Comparison of ENCODE assay signal across 24 cellular contexts in the genomic region with DNA sequence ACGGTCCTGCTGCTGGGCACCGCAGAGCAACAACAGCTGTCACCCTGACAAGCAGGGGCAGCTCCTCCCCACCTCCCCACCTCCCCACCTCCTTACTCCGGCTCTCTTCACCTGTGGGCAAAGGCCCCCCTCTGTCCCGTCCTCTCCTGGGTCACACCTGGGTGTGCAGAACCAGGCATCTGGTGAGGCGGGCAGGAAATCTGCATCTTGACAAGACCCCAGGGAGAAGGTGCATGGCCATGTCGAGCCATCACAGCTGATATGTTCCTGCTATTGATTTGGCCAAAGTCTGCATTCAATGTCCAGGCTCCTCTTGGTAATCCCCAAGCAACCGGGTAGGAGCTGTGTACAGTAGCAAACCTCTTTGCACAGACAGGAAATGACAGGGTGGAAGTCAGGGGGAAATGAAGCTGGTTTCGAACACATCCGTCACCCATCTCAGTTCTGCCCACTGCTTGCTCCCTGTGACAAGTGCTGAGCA.
DNase-seq lines count a peak whose midpoint lies in the region; ATAC-seq and TF ChIP-seq lines count a peak whose summit lies in the region.
"Had no signal": no experiment of that assay in that cellular context is flagged by ENCODE, and none has a peak within 500 bp of the region (broad histone marks: within the 10 kb centered on the region; RNA-seq: fewer than 3 reads in every experiment).

No MANE protein-coding gene starts in this region.

- CTCF ChIA-PET in CD4-positive, alpha-beta memory T cell (lab: Charles Lee; ENCODE audit: partially characterized antibody): no interaction called here

- no peak overlapping the region for H2AFZ ChIP-seq in neuronal stem cell (ENCODE audit: low read length)
- H2AFZ ChIP-seq: hepatocyte had no signal

- POLR2A ChIA-PET in CD4-positive, alpha-beta memory T cell (lab: Charles Lee; ENCODE audit: partially characterized antibody): interaction anchor here (0.9 to 1.1 kb wide), 2 partner anchors 11 to 16 kb away, joined by 3 to 4 read pairs; no protein-coding TSS in a partner anchor

- peak; percentile 56 to 72 for ATAC-seq in activated T-cell treated with anti-CD3 and anti-CD28 coated beads, Interleukin-2, amount 50 U/mL, for 72 hours (replicated peaks in 1 of 2)
- ATAC-seq in activated naive CD4-positive, alpha-beta T cell treated with anti-CD3 and anti-CD28 coated beads, Interleukin-2, amount 50 U/mL, for 72 hours: peak; percentile 58 to 73
- ATAC-seq in GM19455 (IDR thresholded peaks at IDR 0.05; ENCODE audit: unreplicated experiment): no peak
- ATAC-seq: gastrocnemius medialis; left lung; stimulated activated naive B cell treated with anti-CD40 and anti-IgM and Interleukin-4, amounts not matched to agents 10 μg/mL and 1 μg/mL and 100 μg/mL, for 72 hours had no signal

- no peak overlapping the region for H2BK5ac ChIP-seq in neuronal stem cell (ENCODE audit: low read length)

- H4K91ac ChIP-seq in neuronal stem cell (ENCODE audit: low read depth, low read length, poor library complexity): no peak overlapping the region

- H3K27me3 Mint-ChIP-seq in activated T-cell treated with anti-CD3 and anti-CD28 coated beads, Interleukin-2, amount 50 U/mL, for 72 hours (ENCODE audit: low read depth): no peaks in the 10 kb centered on the region
- peaks cover 2 to 4% of the 10 kb centered on the region in 2 donors for H3K27me3 Mint-ChIP-seq in CD4-positive, alpha-beta memory T cell

- H2AK5ac ChIP-seq in neuronal stem cell (ENCODE audit: low read depth, low read length): peak overlapping the region; percentile 3

- no peak overlapping the region for H2BK120ac ChIP-seq in neuronal stem cell (ENCODE audit: low read depth, low read length)

- no peak overlapping the region for H3K18ac ChIP-seq in neuronal stem cell (ENCODE audit: low read length)

- no peak overlapping the region for H3K4me2 ChIP-seq in neuronal stem cell (ENCODE audit: insufficient read depth, low read length, poor library complexity, severe bottlenecking)
- H3K4me2 ChIP-seq: hepatocyte had no signal

- H3K4me3 Mint-ChIP-seq in activated T-cell treated with anti-CD3 and anti-CD28 coated beads, Interleukin-2, amount 50 U/mL, for 72 hours: no peak overlapping the region
- peak overlapping the region in 5 of 8 donors; percentile 26 to 45 (median 39) for H3K4me3 Mint-ChIP-seq in CD4-positive, alpha-beta memory T cell
- H3K4me3 Mint-ChIP-seq: naive B cell; stimulated activated naive B cell treated with anti-CD40 and anti-IgM and Interleukin-4, amounts not matched to agents 10 μg/mL and 1 μg/mL and 100 μg/mL, for 72 hours had no signal

- no peak overlapping the region for H3K27ac Mint-ChIP-seq in activated T-cell treated with anti-CD3 and anti-CD28 coated beads, Interleukin-2, amount 50 U/mL, for 72 hours
- H3K27ac Mint-ChIP-seq in CD4-positive, alpha-beta memory T cell: peak overlapping the region in 4 of 7 donors; percentile 29 to 74 (median 46)
- no peak overlapping the region for H3K27ac Mint-ChIP-seq in activated naive CD4-positive, alpha-beta T cell treated with anti-CD3 and anti-CD28 coated beads, Interleukin-2, amount 50 U/mL, for 72 hours
- H3K27ac Mint-ChIP-seq: naive B cell; stimulated activated naive B cell treated with anti-CD40 and anti-IgM and Interleukin-4, amounts not matched to agents 10 μg/mL and 1 μg/mL and 100 μg/mL, for 72 hours had no signal

- H3K9me3 Mint-ChIP-seq in activated T-cell treated with anti-CD3 and anti-CD28 coated beads, Interleukin-2, amount 50 U/mL, for 72 hours: no peaks in the 10 kb centered on the region
- peaks cover 0 to 5% (median 0%) of the 10 kb centered on the region in 8 donors for H3K9me3 Mint-ChIP-seq in CD4-positive, alpha-beta memory T cell
- H3K9me3 Mint-ChIP-seq in activated naive CD4-positive, alpha-beta T cell treated with anti-CD3 and anti-CD28 coated beads, Interleukin-2, amount 50 U/mL, for 72 hours: no peaks in the 10 kb centered on the region

- TF ChIP-seq CTCF in dorsolateral prefrontal cortex (IDR thresholded peaks at IDR 0.05 in 54 of 56, conservative IDR thresholded peaks at IDR 0.05 in 2 of 56; ENCODE audit: low read depth in 1 of 56, partially characterized antibody in 56 of 56): no peak

- no peak overlapping the region for H3K14ac ChIP-seq in neuronal stem cell (ENCODE audit: low read length)

- H3K4me1 Mint-ChIP-seq in activated T-cell treated with anti-CD3 and anti-CD28 coated beads, Interleukin-2, amount 50 U/mL, for 72 hours (ENCODE audit: low read depth): peaks cover 17% of the 10 kb centered on the region
- H3K4me1 Mint-ChIP-seq in CD4-positive, alpha-beta memory T cell: peaks cover 6 to 15% (median 9%) of the 10 kb centered on the region in 4 donors
- H3K4me1 Mint-ChIP-seq: naive B cell; stimulated activated naive B cell treated with anti-CD40 and anti-IgM and Interleukin-4, amounts not matched to agents 10 μg/mL and 1 μg/mL and 100 μg/mL, for 72 hours had no signal

- H3K9me3 ChIP-seq in CD4-positive, alpha-beta memory T cell (ENCODE audit: control insufficient read depth in 1 of 2, low read length in 2 of 2): no peaks in the 10 kb centered on the region
- peaks cover 0 to 5% of the 10 kb centered on the region in 2 donors for H3K9me3 ChIP-seq in neuronal stem cell (replicated peaks in 1 of 2; ENCODE audit: control insufficient read depth in 2 of 2, insufficient read depth in 1 of 2, low read depth in 1 of 2, low read length in 2 of 2)
- H3K9me3 ChIP-seq: gastrocnemius medialis, left lung, ovary, right atrium auricular region, testis had no signal

- H3K4me1 ChIP-seq in CD4-positive, alpha-beta memory T cell (ENCODE audit: insufficient read depth, low read length): peaks cover 11% of the 10 kb centered on the region
- H3K4me1 ChIP-seq in neuronal stem cell (ENCODE audit: control insufficient read depth in 2 of 2, insufficient read depth in 1 of 2, low read depth in 1 of 2, low read length in 2 of 2): peaks cover 0 to 1% of the 10 kb centered on the region in 2 donors
- H3K4me1 ChIP-seq: gastrocnemius medialis, left lung, right atrium auricular region, testis had no signal

- no peak overlapping the region for H4K8ac ChIP-seq in neuronal stem cell (ENCODE audit: low read depth, low read length)

- H3K36me3 Mint-ChIP-seq in activated T-cell treated with anti-CD3 and anti-CD28 coated beads, Interleukin-2, amount 50 U/mL, for 72 hours (ENCODE audit: insufficient read depth in 2 of 2): no peaks in the 10 kb centered on the region
- H3K36me3 Mint-ChIP-seq in CD4-positive, alpha-beta memory T cell: no peaks in the 10 kb centered on the region
- H3K36me3 Mint-ChIP-seq in activated naive CD4-positive, alpha-beta T cell treated with anti-CD3 and anti-CD28 coated beads, Interleukin-2, amount 50 U/mL, for 72 hours: no peaks in the 10 kb centered on the region
- H3K36me3 Mint-ChIP-seq: naive B cell; stimulated activated naive B cell treated with anti-CD40 and anti-IgM and Interleukin-4, amounts not matched to agents 10 μg/mL and 1 μg/mL and 100 μg/mL, for 72 hours had no signal

- no CpG with 5 or more reads among the region's 9 CpGs for WGBS in neuronal stem cell (ENCODE audit: extremely low coverage in 2 of 2, insufficient read length in 2 of 2, insufficient replicate concordance in 1 of 2), 2 donors

- no peak overlapping the region for H2BK15ac ChIP-seq in neuronal stem cell (ENCODE audit: low read length)

- no peak for DNase-seq in activated T-cell treated with anti-CD3 and anti-CD28 coated beads, Interleukin-2, amount 50 U/mL, for 72 hours
- no peak for DNase-seq in activated T-cell treated with anti-CD3 and anti-CD28 coated beads, Interleukin-2, amount 50 U/mL, for 48 hours
- peak in 1 of 5 donors; percentile 18 for DNase-seq in CD4-positive, alpha-beta memory T cell
- DNase-seq in activated naive CD4-positive, alpha-beta T cell treated with anti-CD3 and anti-CD28 coated beads, Interleukin-2, amount 50 U/mL, for 72 hours (ENCODE audit: low spot score in 2 of 2): no peak
- DNase-seq in neuronal stem cell (ENCODE audit: low spot score): no peak
- DNase-seq in NCI-H748 (lab: John Stamatoyannopoulos, UW; ENCODE audit: unreplicated experiment): no peak
- DNase-seq in dorsolateral prefrontal cortex: no peak
- DNase-seq: ACHN; amygdala; cortex of kidney; gastrocnemius medialis; mesendoderm; naive B cell; NCI-H146; NCI-H510A; NK-92 treated with Interleukin-12 subunit alpha and Interleukin-12 subunit beta, amount 100 ng/mL, for 24 hours; stimulated activated CD4-positive, alpha-beta T cell treated with anti-CD3 and anti-CD28 coated beads, Interleukin-4, amount 100 ng/mL, for 24 hours; stimulated activated naive B cell treated with anti-CD40 and anti-IgM and Interleukin-4, amounts not matched to agents 10 μg/mL and 1 μg/mL and 100 μg/mL, for 72 hours; testis had no signal

- no peaks in the 10 kb centered on the region for H3K79me1 ChIP-seq in neuronal stem cell (ENCODE audit: low read depth, low read length)

- H3K4me3 ChIP-seq in CD4-positive, alpha-beta memory T cell (ENCODE audit: low read length in 2 of 2): no peak overlapping the region
- H3K4me3 ChIP-seq in neuronal stem cell (ENCODE audit: low read length in 2 of 2) (no peak overlapping the region), dorsolateral prefrontal cortex (no peak overlapping the region)
- H3K4me3 ChIP-seq: gastrocnemius medialis, hepatocyte, left lung, ovary, right atrium auricular region, testis had no signal

- intact Hi-C loops in CD4-positive, alpha-beta memory T cell (cut with micrococcal nuclease): no loop called here
- intact Hi-C loops in dorsolateral prefrontal cortex (cut with DNase I): no loop called here

- H3K27me3 ChIP-seq in CD4-positive, alpha-beta memory T cell (ENCODE audit: insufficient read depth, low read length): no peaks in the 10 kb centered on the region
- no peaks in the 10 kb centered on the region for H3K27me3 ChIP-seq in neuronal stem cell (ENCODE audit: control insufficient read depth in 3 of 3, insufficient read depth in 3 of 3, low read depth in 1 of 3, low read length in 3 of 3)
- peaks cover 0 to 4% (median 0%) of the 10 kb centered on the region in 45 donors for H3K27me3 ChIP-seq in dorsolateral prefrontal cortex
- H3K27me3 ChIP-seq: gastrocnemius medialis, hepatocyte, ovary, right atrium auricular region, testis had no signal

- no peak overlapping the region for H3K9ac ChIP-seq in neuronal stem cell (ENCODE audit: low read depth, low read length, poor library complexity)

- H3K36me3 ChIP-seq in CD4-positive, alpha-beta memory T cell (ENCODE audit: insufficient read depth, low read length): no peaks in the 10 kb centered on the region
- H3K36me3 ChIP-seq in neuronal stem cell (replicated peaks in 1 of 2; ENCODE audit: control insufficient read depth in 2 of 2, insufficient read depth in 2 of 2, low read length in 2 of 2): no peaks in the 10 kb centered on the region
- H3K36me3 ChIP-seq: gastrocnemius medialis, left lung, ovary, right atrium auricular region had no signal

- no peak overlapping the region for H3K23ac ChIP-seq in neuronal stem cell (ENCODE audit: low read depth, low read length, poor library complexity)

- no peak overlapping the region for H2BK12ac ChIP-seq in neuronal stem cell (ENCODE audit: low read length)

- H3K27ac ChIP-seq in CD4-positive, alpha-beta memory T cell (ENCODE audit: low read depth, low read length): no peak overlapping the region
- H3K27ac ChIP-seq in neuronal stem cell (replicated peaks; ENCODE audit: low read length) (no peak overlapping the region), dorsolateral prefrontal cortex (no peak overlapping the region)
- H3K27ac ChIP-seq: gastrocnemius medialis, hepatocyte, left lung, ovary, right atrium auricular region, testis had no signal

- no peak overlapping the region for H3K4ac ChIP-seq in neuronal stem cell (ENCODE audit: low read length)

Comparison
In these comparisons a context has a peak if more than half of its experiments do, and no peak if none do; other contexts are left out.
1. H3K27ac Mint-ChIP-seq: peak in CD4-positive, alpha-beta memory T cell (4 of 7); none in activated T-cell treated with anti-CD3 and anti-CD28 coated beads, Interleukin-2, amount 50 U/mL, for 72 hours (single experiment) and activated naive CD4-positive, alpha-beta T cell treated with anti-CD3 and anti-CD28 coated beads, Interleukin-2, amount 50 U/mL, for 72 hours (0 of 2).
2. H3K4me3 Mint-ChIP-seq: peak in CD4-positive, alpha-beta memory T cell (5 of 8); none in activated T-cell treated with anti-CD3 and anti-CD28 coated beads, Interleukin-2, amount 50 U/mL, for 72 hours (0 of 2).